In the genomic region with DNA sequence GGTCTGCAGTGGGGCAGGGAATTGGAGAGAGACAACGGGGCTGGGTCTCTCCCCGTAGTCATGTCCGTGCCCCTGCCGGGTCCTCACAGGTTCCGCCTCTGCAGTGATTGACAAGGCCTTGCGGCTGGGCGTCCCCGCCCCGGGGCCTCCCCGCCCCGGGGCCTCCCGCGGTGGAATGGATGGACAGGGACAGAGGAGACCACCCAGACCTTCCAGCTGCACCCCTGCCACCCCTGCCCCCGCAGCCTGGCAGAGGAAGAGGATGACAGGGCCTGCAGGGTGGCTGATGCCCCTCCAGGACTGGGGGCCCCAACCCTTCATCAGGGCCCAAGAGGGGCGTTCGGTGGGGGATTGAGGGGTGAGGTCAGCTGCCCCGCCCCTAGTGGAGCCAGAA, we compare ENCODE assay signal across 15 cellular contexts.
DNase-seq lines count a peak whose midpoint lies in the region; ATAC-seq, FAIRE-seq and TF ChIP-seq lines count a peak whose summit lies in the region.
"Had no signal": no experiment of that assay in that cellular context is flagged by ENCODE, and none has a peak within 500 bp of the region (broad histone marks: within the 10 kb centered on the region; RNA-seq: fewer than 3 reads in every experiment).

No MANE protein-coding gene starts in this region.

- H3K9ac ChIP-seq in GM12878 (ENCODE audit: control insufficient read depth, insufficient read depth, low read length) (no peak overlapping the region), mesendoderm (ENCODE audit: low read length) (peak overlapping the region; percentile 77)

- H3K23ac ChIP-seq in mesendoderm (ENCODE audit: low read length): no peak overlapping the region

- RAD21 ChIA-PET in GM12878 (lab: Charles Lee; ENCODE audit: unreplicated experiment): no interaction called here

- peaks cover 29% of the 10 kb centered on the region for H3K4me1 ChIP-seq in HAP-1
- no peaks in the 10 kb centered on the region for H3K4me1 ChIP-seq in GM12878 (ENCODE audit: control insufficient read depth, insufficient read depth, low read length)
- peaks cover 21% of the 10 kb centered on the region for H3K4me1 ChIP-seq in mesendoderm (ENCODE audit: control insufficient read depth, low read depth, low read length)

- SMC1A ChIA-PET in GM12878 (lab: Charles Lee; ENCODE audit: uncharacterized antibody, unreplicated experiment): no interaction called here

- no peak for FAIRE-seq in GM12878 (lab: Jason Lieb, UNC)
- FAIRE-seq: endometrium had no signal

- no TSS peak for BruUV-seq in GM12878 (replicated peaks; lab: Mats Ljungman, UMichigan)

- H3K4me2 ChIP-seq in GM12878 (ENCODE audit: control insufficient read depth, insufficient read depth) (no peak overlapping the region), mesendoderm (ENCODE audit: low read length) (peak overlapping the region; percentile 87)

- TF ChIP-seq EP300 in GM12878 (IDR thresholded peaks at IDR 0.05; ENCODE audit: borderline replicate concordance in 1 of 2, control insufficient read depth in 1 of 2, low read depth in 2 of 2, low read length in 2 of 2): no peak

- no peaks in the 10 kb centered on the region for H3K27me3 ChIP-seq in HAP-1 (ENCODE audit: low read depth)
- H3K27me3 ChIP-seq in GM12878 (replicated peaks in 1 of 2; ENCODE audit: control insufficient read depth in 2 of 2, insufficient read depth in 2 of 2, low read length in 1 of 2): peaks cover 0 to 15% of the 10 kb centered on the region in 2 experiments; a peak in 3 of 4 replicates
- H3K27me3 ChIP-seq in mesendoderm (ENCODE audit: insufficient read depth, low read length, poor library complexity): no peaks in the 10 kb centered on the region
- H3K27me3 ChIP-seq: right atrium auricular region had no signal

- H3K36me3 ChIP-seq in HAP-1 (replicated peaks) (no peaks in the 10 kb centered on the region), GM12878 (ENCODE audit: control insufficient read depth in 2 of 2, insufficient read depth in 2 of 2, low read length in 1 of 2) (no peaks in the 10 kb centered on the region), mesendoderm (ENCODE audit: control insufficient read depth, insufficient read depth, low read length) (no peaks in the 10 kb centered on the region)
- H3K36me3 ChIP-seq: ascending aorta, heart right ventricle, right atrium auricular region had no signal

- no peak for TF ChIP-seq POLR2A in GM12878 (IDR thresholded peaks at IDR 0.05; ENCODE audit: low read depth, low read length)

- POLR2A ChIA-PET in GM12878 (lab: Charles Lee): no interaction called here

- no peaks in the 10 kb centered on the region for H3K79me1 ChIP-seq in mesendoderm (ENCODE audit: low read length)

- peak overlapping the region; percentile 10; the same call in 1 of the 2 replicates for H3K4me3 ChIP-seq in HAP-1
- H3K4me3 ChIP-seq in GM12878: no peak overlapping the region
- H3K4me3 ChIP-seq in mesendoderm (ENCODE audit: low read length): no peak overlapping the region
- H3K4me3 ChIP-seq: ascending aorta, heart right ventricle, right atrium auricular region had no signal

- peak overlapping the region; percentile 98 for H2BK120ac ChIP-seq in mesendoderm (ENCODE audit: low read depth, low read length)

- H3K56ac ChIP-seq in mesendoderm (ENCODE audit: low read length): peak overlapping the region; percentile 92

- H3K18ac ChIP-seq in mesendoderm (ENCODE audit: low read length): peak overlapping the region; percentile 99

- TF ChIP-seq RAD21 in GM12878 (IDR thresholded peaks at IDR 0.05; ENCODE audit: insufficient read depth, low read depth, low read length): no peak

- DNase-seq in DMS53 (lab: John Stamatoyannopoulos, UW) (peak; percentile 24), DMS53 treated with DMSO at 0.1 percent for 48 hours (lab: John Stamatoyannopoulos, UW; ENCODE audit: unreplicated experiment) (no peak), HAP-1 (ENCODE audit: low spot score in 2 of 2) (peak; percentile 64 to 80), GM12878 (ENCODE audit: low read depth, low spot score) (no peak), mesendoderm (no peak), putamen (ENCODE audit: low spot score) (no peak)
- DNase-seq: 8988T; activated T-cell treated with anti-CD3 and anti-CD28 coated beads, Interleukin-2, amount 50 U/mL, for 48 hours; EL had no signal

- H4K5ac ChIP-seq in mesendoderm (ENCODE audit: low read length): no peak overlapping the region

- no peaks in the 10 kb centered on the region for H4K20me1 ChIP-seq in GM12878 (ENCODE audit: control insufficient read depth, insufficient read depth)

- H2BK5ac ChIP-seq in mesendoderm (ENCODE audit: low read length): peak overlapping the region; percentile 99

- ATAC-seq in GM12878 (no peak), GM18519 (IDR thresholded peaks at IDR 0.05; ENCODE audit: low FRiP score, unreplicated experiment) (no peak), GM18858 (IDR thresholded peaks at IDR 0.05; ENCODE audit: unreplicated experiment) (no peak)

- H3K9me3 ChIP-seq in HAP-1 (no peaks in the 10 kb centered on the region), GM12878 (replicated peaks; ENCODE audit: control insufficient read depth, insufficient read depth, low read length) (no peaks in the 10 kb centered on the region; the same call in 2 of the 3 replicates)
- H3K9me3 ChIP-seq: ascending aorta, right atrium auricular region had no signal

- H3K27ac ChIP-seq in GM12878 (ENCODE audit: control insufficient read depth, insufficient read depth) (no peak overlapping the region), mesendoderm (ENCODE audit: low read depth, low read length) (peak overlapping the region; percentile 99)
- H3K27ac ChIP-seq: ascending aorta, heart right ventricle, right atrium auricular region had no signal

- no peak overlapping the region for H2AFZ ChIP-seq in GM12878 (ENCODE audit: control insufficient read depth, low read depth, low read length)

- 31% methylated on average over 15 of the region's 17 CpGs for WGBS in GM12878 (ENCODE audit: insufficient coverage, insufficient replicate concordance, low lambda C conversion rate, missing lambda C conversion rate)
- WGBS in mesendoderm (ENCODE audit: extremely low coverage, insufficient coverage, low lambda C conversion rate): no CpG with 5 or more reads among the region's 17 CpGs

- H2AK5ac ChIP-seq in mesendoderm (ENCODE audit: low read length): no peak overlapping the region

- intact Hi-C loops in GM12878 (cut with micrococcal nuclease; ENCODE audit: unreplicated experiment): no loop called here

- TF ChIP-seq CTCF in GM12878 (IDR thresholded peaks at IDR 0.05 in 2 of 3, conservative IDR thresholded peaks at IDR 0.05 in 1 of 3; ENCODE audit: control insufficient read depth in 2 of 3, extremely low read depth in 1 of 3, insufficient read depth in 1 of 3, low read depth in 3 of 3, low read length in 3 of 3): no peak

- CTCF ChIA-PET in GM12878 (lab: Yijun Ruan, JAX): interaction anchor here (0.5 to 0.6 kb wide), 2 partner anchors 29 to 176 kb away, joined by 3 to 5 read pairs; no protein-coding TSS in a partner anchor

- H3K79me2 ChIP-seq in GM12878 (ENCODE audit: control insufficient read depth, insufficient read depth, low read length) (no peaks in the 10 kb centered on the region), mesendoderm (ENCODE audit: control insufficient read depth, insufficient read depth, low read length) (no peaks in the 10 kb centered on the region)

- in situ Hi-C loops in HAP-1 (cut with MboI; ENCODE audit: low sequenced_read_pairs): no loop called here
- in situ Hi-C loops in GM12878 (cut with MboI): no loop called here

- H2BK15ac ChIP-seq in mesendoderm (replicated peaks; ENCODE audit: low read depth): peak overlapping the region; percentile 86

- H3K4ac ChIP-seq in mesendoderm (ENCODE audit: low read depth, low read length): peak overlapping the region; percentile 84

- H4K8ac ChIP-seq in mesendoderm (ENCODE audit: low read depth, low read length): no peak overlapping the region

TF ChIP-seq in GM12878, 131 proteins besides CTCF, POLR2A, EP300 and RAD21 (continues in another document):
- TF ChIP-seq, protein P1, sequence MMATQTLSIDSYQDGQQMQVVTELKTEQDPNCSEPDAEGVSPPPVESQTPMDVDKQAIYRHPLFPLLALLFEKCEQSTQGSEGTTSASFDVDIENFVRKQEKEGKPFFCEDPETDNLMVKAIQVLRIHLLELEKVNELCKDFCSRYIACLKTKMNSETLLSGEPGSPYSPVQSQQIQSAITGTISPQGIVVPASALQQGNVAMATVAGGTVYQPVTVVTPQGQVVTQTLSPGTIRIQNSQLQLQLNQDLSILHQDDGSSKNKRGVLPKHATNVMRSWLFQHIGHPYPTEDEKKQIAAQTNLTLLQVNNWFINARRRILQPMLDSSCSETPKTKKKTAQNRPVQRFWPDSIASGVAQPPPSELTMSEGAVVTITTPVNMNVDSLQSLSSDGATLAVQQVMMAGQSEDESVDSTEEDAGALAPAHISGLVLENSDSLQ (IDR thresholded peaks at IDR 0.05): peak; percentile 55; the same call in 1 of the 2 replicates
- TF ChIP-seq, protein P2, sequence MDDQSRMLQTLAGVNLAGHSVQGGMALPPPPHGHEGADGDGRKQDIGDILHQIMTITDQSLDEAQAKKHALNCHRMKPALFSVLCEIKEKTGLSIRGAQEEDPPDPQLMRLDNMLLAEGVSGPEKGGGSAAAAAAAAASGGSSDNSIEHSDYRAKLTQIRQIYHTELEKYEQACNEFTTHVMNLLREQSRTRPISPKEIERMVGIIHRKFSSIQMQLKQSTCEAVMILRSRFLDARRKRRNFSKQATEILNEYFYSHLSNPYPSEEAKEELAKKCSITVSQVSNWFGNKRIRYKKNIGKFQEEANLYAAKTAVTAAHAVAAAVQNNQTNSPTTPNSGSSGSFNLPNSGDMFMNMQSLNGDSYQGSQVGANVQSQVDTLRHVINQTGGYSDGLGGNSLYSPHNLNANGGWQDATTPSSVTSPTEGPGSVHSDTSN (IDR thresholded peaks at IDR 0.05; ENCODE audit: insufficient replicate concordance, low read depth, low read length): peak; percentile 19

Comparison
In these comparisons a context has a peak if more than half of its experiments do, and no peak if none do; other contexts are left out.
1. DNase-seq: peak in DMS53 (single experiment) and HAP-1 (2 of 2); none in DMS53 treated with DMSO at 0.1 percent for 48 hours (single experiment), GM12878 (single experiment), mesendoderm (single experiment) and putamen (single experiment).